16 cellular contexts compared by ENCODE assay signal in genomic region chr1:2347907-2348306, GRCh38.
"Had no signal": no experiment of that assay in that cellular context is flagged by ENCODE, and none has a peak within 500 bp of the region (broad histone marks: within the 10 kb centered on the region; RNA-seq: fewer than 3 reads in every experiment).

No MANE protein-coding gene starts in this region.

- H3K4me2 ChIP-seq: hepatocyte, SK-N-SH had no signal

- H3K27me3 Mint-ChIP-seq: naive B cell, T-cell had no signal

- H3K4me3 ChIP-seq: adrenal gland, gastroesophageal sphincter, hepatocyte, lung, prostate gland had no signal

- H3K4me1 Mint-ChIP-seq: activated naive CD4-positive, alpha-beta T cell treated with anti-CD3 and anti-CD28 coated beads, Interleukin-2, amount 10 ng/mL, durations not matched to agents 7 days and 5 days; T-cell had no signal

- H3K27ac ChIP-seq: adrenal gland, gastroesophageal sphincter, hepatocyte, prostate gland had no signal

- H3K4me3 Mint-ChIP-seq: activated naive CD4-positive, alpha-beta T cell treated with anti-CD3 and anti-CD28 coated beads, Interleukin-2, amount 10 ng/mL, durations not matched to agents 7 days and 5 days; naive B cell; T-cell had no signal

- H3K79me2 ChIP-seq: hepatocyte had no signal

- H3K36me3 ChIP-seq: adrenal gland, gastroesophageal sphincter, prostate gland had no signal

- H2AFZ ChIP-seq: hepatocyte had no signal

- H3K9me3 Mint-ChIP-seq: activated naive CD4-positive, alpha-beta T cell treated with anti-CD3 and anti-CD28 coated beads, Interleukin-2, amount 10 ng/mL, durations not matched to agents 7 days and 5 days; naive B cell; T-cell had no signal

- H3K9ac ChIP-seq: SK-N-SH had no signal

- H3K36me3 Mint-ChIP-seq: activated naive CD4-positive, alpha-beta T cell treated with anti-CD3 and anti-CD28 coated beads, Interleukin-2, amount 10 ng/mL, durations not matched to agents 7 days and 5 days; naive B cell; T-cell had no signal

- ATAC-seq: gastroesophageal sphincter, T-cell had no signal

- DNase-seq: activated CD4-positive, alpha-beta T cell treated with anti-CD3 and anti-CD28 coated beads for 1 hour; activated CD4-positive, alpha-beta T cell treated with anti-CD3 and anti-CD28 coated beads, Interleukin-2, amount 50 U/mL, for 4 hours; activated naive CD4-positive, alpha-beta T cell treated with anti-CD3 and anti-CD28 coated beads, Interleukin-2, amount 10 ng/mL, durations not matched to agents 7 days and 5 days; activated T-cell treated with anti-CD3 and anti-CD28 coated beads, Interleukin-2, amount 50 U/mL, for 1 hour; adrenal gland; naive B cell; occipital lobe; SK-N-SH; stimulated activated CD4-positive, alpha-beta T cell treated with anti-CD3 and anti-CD28 coated beads, Interleukin-1b, Interleukin-23, amount 100 ng/mL, for 48 hours; T-cell; T-helper 9 cell had no signal

- FAIRE-seq: endometrium had no signal

- H3K27me3 ChIP-seq: adrenal gland, gastroesophageal sphincter, hepatocyte had no signal

- H3K27ac Mint-ChIP-seq: activated naive CD4-positive, alpha-beta T cell treated with anti-CD3 and anti-CD28 coated beads, Interleukin-2, amount 10 ng/mL, durations not matched to agents 7 days and 5 days; naive B cell; T-cell had no signal

- H3K9me3 ChIP-seq: adrenal gland, gastroesophageal sphincter, prostate gland, SK-N-SH had no signal

- H3K4me1 ChIP-seq: adrenal gland, gastroesophageal sphincter, prostate gland had no signal
